In genomic region chr1:54476231-54477109, GRCh38 we compare ENCODE assay signal across 12 cellular contexts.
DNase-seq lines count a peak whose midpoint lies in the region; ATAC-seq and TF ChIP-seq lines count a peak whose summit lies in the region.
"Had no signal": no experiment of that assay in that cellular context is flagged by ENCODE, and none has a peak within 500 bp of the region (broad histone marks: within the 10 kb centered on the region; RNA-seq: fewer than 3 reads in every experiment).

No MANE protein-coding gene starts in this region.

- TF ChIP-seq CTCF in osteoblast (IDR thresholded peaks at IDR 0.05; ENCODE audit: extremely low read depth, low read depth, low read length): no peak

- no peak overlapping the region for H3K4me3 ChIP-seq in osteoblast (ENCODE audit: insufficient read depth, low read length)

- H3K79me2 ChIP-seq in osteoblast (ENCODE audit: insufficient read depth, low read length): no peaks in the 10 kb centered on the region

- H3K36me3 Mint-ChIP-seq in effector memory CD8-positive, alpha-beta T cell (ENCODE audit: insufficient read depth): peaks cover 11% of the 10 kb centered on the region

- H3K9me3 Mint-ChIP-seq in effector memory CD8-positive, alpha-beta T cell: no peaks in the 10 kb centered on the region

- H4K20me1 ChIP-seq in osteoblast (ENCODE audit: insufficient read depth, low read length): no peaks in the 10 kb centered on the region

- H3K27me3 Mint-ChIP-seq in effector memory CD8-positive, alpha-beta T cell: no peaks in the 10 kb centered on the region

- peak overlapping the region; percentile 81 to 83 for H3K4me3 Mint-ChIP-seq in effector memory CD8-positive, alpha-beta T cell

- H3K27ac ChIP-seq in osteoblast (ENCODE audit: low read depth, low read length): no peak overlapping the region
- H3K27ac ChIP-seq: 22Rv1, psoas muscle had no signal

- H2AFZ ChIP-seq in osteoblast (ENCODE audit: low read length): no peak overlapping the region

- H3K27ac Mint-ChIP-seq in effector memory CD8-positive, alpha-beta T cell: peak overlapping the region; percentile 84 to 98

- no peaks in the 10 kb centered on the region for H3K4me1 ChIP-seq in osteoblast (ENCODE audit: insufficient read depth, low read length)

- H3K4me1 Mint-ChIP-seq in effector memory CD8-positive, alpha-beta T cell (ENCODE audit: low read depth in 2 of 2): peaks cover 63 to 67% of the 10 kb centered on the region in 2 donors

- H3K36me3 ChIP-seq in osteoblast (ENCODE audit: insufficient read depth, low read length): no peaks in the 10 kb centered on the region

- H3K27me3 ChIP-seq in osteoblast (ENCODE audit: insufficient read depth, low read length): peaks cover 50% of the 10 kb centered on the region

- H3K4me2 ChIP-seq in osteoblast (ENCODE audit: insufficient read depth, low read length): no peak overlapping the region

- H3K9me3 ChIP-seq in osteoblast (ENCODE audit: low read depth, low read length): no peaks in the 10 kb centered on the region
- H3K9me3 ChIP-seq: psoas muscle had no signal

- peak; percentile 56 for DNase-seq in DMS53 (lab: John Stamatoyannopoulos, UW)
- DNase-seq in DMS53 treated with DMSO at 0.1 percent for 48 hours (lab: John Stamatoyannopoulos, UW; ENCODE audit: unreplicated experiment): no peak
- DNase-seq in Kasumi-1 (lab: John Stamatoyannopoulos, UW): peak; percentile 64 to 73
- DNase-seq in effector memory CD8-positive, alpha-beta T cell: no peak
- peak; percentile 68 for DNase-seq in osteoblast (ENCODE audit: insufficient read length, low spot score, missing footprints)
- no peak for DNase-seq in SKM-1 treated with dmso at 0.1 percent for 144 hours (lab: John Stamatoyannopoulos, UW; ENCODE audit: unreplicated experiment)
- DNase-seq in islet precursor cell: no peak
- DNase-seq: activated CD4-positive, alpha-beta T cell treated with anti-CD3 and anti-CD28 coated beads for 48 hours; NCI-H1048; psoas muscle had no signal

- no peak for ATAC-seq in effector memory CD8-positive, alpha-beta T cell (replicated peaks)
- no peak for ATAC-seq in GM19397 (IDR thresholded peaks at IDR 0.05; ENCODE audit: unreplicated experiment)

Comparison
In these comparisons a context has a peak if more than half of its experiments do, and no peak if none do; other contexts are left out.
1. DNase-seq: peak in DMS53 (single experiment), Kasumi-1 (2 of 2) and osteoblast (single experiment); none in DMS53 treated with DMSO at 0.1 percent for 48 hours (single experiment), effector memory CD8-positive, alpha-beta T cell (0 of 3), SKM-1 treated with dmso at 0.1 percent for 144 hours (single experiment) and islet precursor cell (single experiment).